Comparison of ENCODE assay signal across 10 cellular contexts in genomic region chr6:167177271-167177670, GRCh38. TPM values are rescaled to one million over a fixed set of nuclear protein-coding genes. Genes with fewer than 3 reads are reported as not detected.
"Had no signal": no experiment of that assay in that cellular context is flagged by ENCODE, and none has a peak within 500 bp of the region (broad histone marks: within the 10 kb centered on the region; RNA-seq: fewer than 3 reads in every experiment).

No MANE protein-coding gene starts in this region.

RNA-seq across cellular contexts. Expression of gene GPR31, which starts 19.5 kb away (rescaled TPM):
- total RNA-seq: OCI-LY7, PC-3, PC-9, Peyer's patch, Right ventricle myocardium inferior, Right ventricle myocardium superior, RPMI7951, SJCRH30, SJSA1, SK-MEL-5 had no signal

RNA-seq across cellular contexts. Expression of gene CCR6, which starts 54.4 kb away (rescaled TPM):
- total RNA-seq: PC-3, PC-9, Right ventricle myocardium inferior, Right ventricle myocardium superior, RPMI7951, SJCRH30, SJSA1, SK-MEL-5 had no signal
